ENCODE assay signal across 17 cellular contexts in the genomic region with DNA sequence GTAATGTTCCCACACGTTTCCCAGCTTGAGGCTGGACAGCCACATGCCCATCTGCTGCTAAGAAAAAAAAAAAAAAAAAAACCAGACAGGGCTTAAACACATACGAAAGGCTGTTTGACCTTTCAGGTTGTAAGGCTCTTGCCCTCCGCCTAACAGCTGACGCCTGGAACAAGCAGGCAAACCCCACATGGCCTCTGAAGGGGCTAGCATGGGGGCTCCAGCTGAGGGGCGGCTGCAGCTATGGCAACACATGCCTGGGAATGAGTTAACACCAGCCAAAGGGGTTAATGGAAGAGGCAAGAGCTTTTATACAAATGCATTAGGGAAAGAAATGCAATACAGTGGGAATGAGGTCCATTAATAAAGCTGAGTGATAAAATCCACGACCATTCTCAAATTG.
A peak's percentile ranks its signal among the peaks of the same experiment; 100 is the strongest.
DNase-seq lines count a peak whose midpoint lies in the region; ATAC-seq and TF ChIP-seq lines count a peak whose summit lies in the region.
"Had no signal": no experiment of that assay in that cellular context is flagged by ENCODE, and none has a peak within 500 bp of the region (broad histone marks: within the 10 kb centered on the region; RNA-seq: fewer than 3 reads in every experiment).

No MANE protein-coding gene starts in this region.

- H3K27ac ChIP-seq in neural progenitor cell = no peak overlapping the region
- H3K27ac ChIP-seq in A673 (ENCODE audit: low read depth, low read length, poor library complexity, severe bottlenecking) = no peak overlapping the region
- H3K27ac ChIP-seq: C4-2B had no signal

- no peak overlapping the region for H3K4me2 ChIP-seq in neural progenitor cell

- no peaks in the 10 kb centered on the region for H3K79me2 ChIP-seq in neural progenitor cell (ENCODE audit: low read depth)

- H4K20me1 ChIP-seq in neural progenitor cell (ENCODE audit: low read depth) = no peaks in the 10 kb centered on the region

- H3K27me3 ChIP-seq in neural progenitor cell = no peaks in the 10 kb centered on the region
- H3K27me3 ChIP-seq in A673 (replicated peaks; ENCODE audit: insufficient read depth, low read depth, low read length, poor library complexity) = no peaks in the 10 kb centered on the region

- TF ChIP-seq CTCF in neural progenitor cell (IDR thresholded peaks at IDR 0.05) = no peak
- no peak for TF ChIP-seq CTCF in A673 (conservative IDR thresholded peaks at IDR 0.05; ENCODE audit: low read depth, low read length)
- TF ChIP-seq CTCF in MCF 10A (IDR thresholded peaks at IDR 0.05; ENCODE audit: unreplicated experiment) = no peak

- H3K4me1 Mint-ChIP-seq in neural progenitor cell (peaks cover 84% of the 10 kb centered on the region), MCF 10A (ENCODE audit: insufficient read depth, unreplicated experiment) (no peaks in the 10 kb centered on the region)
- H3K4me1 Mint-ChIP-seq: B cell had no signal

- no TSS peak for BruUV-seq in A673 (replicated peaks; lab: Mats Ljungman, UMichigan)
- BruUV-seq in MCF 10A (replicated peaks; lab: Mats Ljungman, UMichigan) = no TSS peak

- H3K4me3 ChIP-seq in neural progenitor cell = no peak overlapping the region
- H3K4me3 ChIP-seq in A673 (ENCODE audit: low read depth, low read length, poor library complexity, severe bottlenecking) = no peak overlapping the region
- H3K4me3 ChIP-seq: GM12878 had no signal

- CTCF ChIA-PET in A673 (lab: Charles Lee) = no interaction called here
- CTCF ChIA-PET in MCF 10A (lab: Yijun Ruan, JAX) = interaction anchor here (1.2 kb wide), 1 partner anchor 144 kb away, joined by 5 read pairs; no protein-coding TSS in a partner anchor

- H3K36me3 Mint-ChIP-seq in neural progenitor cell = no peaks in the 10 kb centered on the region
- H3K36me3 Mint-ChIP-seq in MCF 10A (ENCODE audit: insufficient read depth, unreplicated experiment) = peaks cover 6% of the 10 kb centered on the region

- DNase-seq in NCI-H2227 (lab: John Stamatoyannopoulos, UW; ENCODE audit: unreplicated experiment) (peak; percentile 15), NCI-H2227 treated with DMSO at 0.1 percent for 48 hours (lab: John Stamatoyannopoulos, UW) (no peak), NCI-H82 (lab: John Stamatoyannopoulos, UW) (peak; percentile 59), ecto neural progenitor cell (ENCODE audit: low spot score) (peak; percentile 50), neural progenitor cell (ENCODE audit: low spot score) (peak; percentile 31), A673 (ENCODE audit: low spot score) (no peak), MCF 10A (ENCODE audit: unreplicated experiment) (no peak)
- DNase-seq: 8988T; ACHN; CD4-positive, alpha-beta memory T cell; DMS79; GOT3; H9 had no signal

- H3K9me3 Mint-ChIP-seq in neural progenitor cell (no peaks in the 10 kb centered on the region), MCF 10A (ENCODE audit: unreplicated experiment) (no peaks in the 10 kb centered on the region)
- H3K9me3 Mint-ChIP-seq: CD4-positive, alpha-beta memory T cell; H9 had no signal

- H3K36me3 ChIP-seq in neural progenitor cell (no peaks in the 10 kb centered on the region), A673 (ENCODE audit: insufficient read depth, low read length, poor library complexity, severe bottlenecking) (no peaks in the 10 kb centered on the region)

- H3K9me3 ChIP-seq in neural progenitor cell (ENCODE audit: low read depth) (no peaks in the 10 kb centered on the region), A673 (ENCODE audit: low read depth, low read length, poor library complexity, severe bottlenecking) (no peaks in the 10 kb centered on the region)

- H3K27ac Mint-ChIP-seq in neural progenitor cell = peak overlapping the region; percentile 95
- H3K27ac Mint-ChIP-seq in MCF 10A (ENCODE audit: low read depth, unreplicated experiment) = no peak overlapping the region
- H3K27ac Mint-ChIP-seq: B cell; CD4-positive, alpha-beta memory T cell; H9 had no signal

- ATAC-seq in HG03378 (IDR thresholded peaks at IDR 0.05; ENCODE audit: unreplicated experiment) = no peak
- ATAC-seq: GM12878 had no signal

- H3F3A ChIP-seq in neural progenitor cell (ENCODE audit: low read depth) = no peaks in the 10 kb centered on the region

- intact Hi-C loops in A673 (cut with micrococcal nuclease; ENCODE audit: unreplicated experiment) (no loop called here), MCF 10A (cut with micrococcal nuclease) (no loop called here)

- H3K27me3 Mint-ChIP-seq in neural progenitor cell (ENCODE audit: insufficient read depth, low read depth) (no peaks in the 10 kb centered on the region), MCF 10A (ENCODE audit: insufficient read depth, unreplicated experiment) (peaks cover 64% of the 10 kb centered on the region)
- H3K27me3 Mint-ChIP-seq: B cell; CD4-positive, alpha-beta memory T cell had no signal

- H2AFZ ChIP-seq in neural progenitor cell (replicated peaks) = no peak overlapping the region

- H3K4me3 Mint-ChIP-seq in neural progenitor cell = peak overlapping the region; percentile 33
- no peak overlapping the region for H3K4me3 Mint-ChIP-seq in MCF 10A (ENCODE audit: unreplicated experiment)
- H3K4me3 Mint-ChIP-seq: B cell; CD4-positive, alpha-beta memory T cell had no signal

- POLR2A ChIA-PET in A673 (lab: Charles Lee; ENCODE audit: low non-redundant PET) (no interaction called here), MCF 10A (lab: Yijun Ruan, JAX) (no interaction called here)

- no peaks in the 10 kb centered on the region for H3K4me1 ChIP-seq in neural progenitor cell
- H3K4me1 ChIP-seq in A673 (ENCODE audit: insufficient read depth, low read length, poor library complexity, severe bottlenecking) = no peaks in the 10 kb centered on the region

- no peak overlapping the region for H3K9ac ChIP-seq in neural progenitor cell

Comparison
In these comparisons a context has a peak if more than half of its experiments do, and no peak if none do; other contexts are left out.
1. DNase-seq: peak in NCI-H2227 (single experiment), NCI-H82 (single experiment), ecto neural progenitor cell (single experiment) and neural progenitor cell (single experiment); none in NCI-H2227 treated with DMSO at 0.1 percent for 48 hours (single experiment), A673 (single experiment) and MCF 10A (single experiment).